Comparison of ENCODE assay signal across 13 cellular contexts in the genomic region with DNA sequence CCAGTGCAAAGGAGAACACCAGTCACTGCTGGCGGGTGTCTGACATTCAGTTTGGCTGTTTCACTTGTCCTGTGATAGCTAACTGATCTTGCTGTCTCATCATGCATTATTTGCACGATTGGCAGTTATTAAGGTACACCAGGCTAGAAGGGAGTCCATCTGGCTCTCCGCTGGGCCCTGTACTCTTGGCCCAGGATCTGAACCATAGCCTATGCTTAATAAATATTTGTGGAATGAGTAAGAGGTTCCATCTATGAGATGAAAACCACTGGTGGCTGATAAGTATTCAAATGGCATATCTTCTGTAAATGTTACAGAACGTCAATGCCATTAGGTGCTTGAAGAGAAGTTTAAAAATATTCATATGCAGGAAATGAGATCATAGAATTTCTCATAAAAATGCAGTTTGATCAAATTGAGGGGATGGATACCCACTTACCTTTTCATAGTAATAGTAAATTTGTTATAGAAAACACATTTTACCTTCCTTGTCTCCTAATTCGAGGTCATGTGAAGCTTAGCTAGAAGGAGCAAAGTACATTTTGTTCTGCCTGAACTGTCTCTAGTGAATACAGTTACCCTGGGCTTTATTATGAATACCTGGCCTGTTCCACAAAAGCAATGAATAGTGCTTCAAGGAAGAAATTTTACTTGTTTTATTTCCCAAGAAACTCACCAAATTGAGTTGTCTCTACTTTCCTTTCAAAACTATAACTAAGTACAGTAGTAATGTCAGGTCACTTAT.
DNase-seq lines count a peak whose midpoint lies in the region; ATAC-seq, FAIRE-seq and TF ChIP-seq lines count a peak whose summit lies in the region.
"Had no signal": no experiment of that assay in that cellular context is flagged by ENCODE, and none has a peak within 500 bp of the region (broad histone marks: within the 10 kb centered on the region; RNA-seq: fewer than 3 reads in every experiment).

No MANE protein-coding gene starts in this region.

- H3K27ac ChIP-seq in breast epithelium: no peak overlapping the region
- no peak overlapping the region for H3K27ac ChIP-seq in HepG2 (ENCODE audit: extremely low read length, insufficient read depth, low read length)

- TF ChIP-seq CTCF in MCF 10A (IDR thresholded peaks at IDR 0.05; ENCODE audit: unreplicated experiment) (no peak), breast epithelium (IDR thresholded peaks at IDR 0.05) (no peak), chondrocyte (IDR thresholded peaks at IDR 0.05) (no peak), HepG2 (CRISPR knock-in tag; IDR thresholded peaks at IDR 0.05) (no peak)

- peak overlapping the region; percentile 38 for H3K4me2 ChIP-seq in HepG2 (ENCODE audit: low read depth, low read length)
- H3K4me2 ChIP-seq: GM23338 had no signal

- WGBS in HepG2 (ENCODE audit: low lambda C conversion rate): 4% methylated on average over 5 of the region's 5 CpGs

- ATAC-seq in HepG2: peak; percentile 92
- no peak for ATAC-seq in GM18502 (IDR thresholded peaks at IDR 0.05; ENCODE audit: poor library complexity, unreplicated experiment)
- no peak for ATAC-seq in HG02970 (IDR thresholded peaks at IDR 0.05; ENCODE audit: low FRiP score, unreplicated experiment)
- ATAC-seq: GM23338 had no signal

- H3K9me3 Mint-ChIP-seq in MCF 10A (ENCODE audit: unreplicated experiment) (no peaks in the 10 kb centered on the region), chondrocyte (ENCODE audit: low read depth) (no peaks in the 10 kb centered on the region)
- H3K9me3 Mint-ChIP-seq in activated naive CD4-positive, alpha-beta T cell treated with anti-CD3 and anti-CD28 coated beads for 36 hours: no peaks in the 10 kb centered on the region
- H3K9me3 Mint-ChIP-seq: GM23338, nephron progenitor cell had no signal

- no peak for TF ChIP-seq RAD21 in HepG2 (CRISPR knock-in tag; IDR thresholded peaks at IDR 0.05)

- H3K27ac Mint-ChIP-seq in MCF 10A (ENCODE audit: low read depth, unreplicated experiment): peak overlapping the region; percentile 82
- peak overlapping the region; percentile 88 for H3K27ac Mint-ChIP-seq in chondrocyte (ENCODE audit: unreplicated experiment)
- no peak overlapping the region for H3K27ac Mint-ChIP-seq in activated naive CD4-positive, alpha-beta T cell treated with anti-CD3 and anti-CD28 coated beads for 36 hours
- H3K27ac Mint-ChIP-seq: GM23338, nephron progenitor cell had no signal

- H3K27me3 Mint-ChIP-seq in MCF 10A (ENCODE audit: insufficient read depth, unreplicated experiment): no peaks in the 10 kb centered on the region
- H3K27me3 Mint-ChIP-seq in chondrocyte (ENCODE audit: low read depth): no peaks in the 10 kb centered on the region
- H3K27me3 Mint-ChIP-seq in activated naive CD4-positive, alpha-beta T cell treated with anti-CD3 and anti-CD28 coated beads for 36 hours (ENCODE audit: low read depth): peaks cover 9% of the 10 kb centered on the region

- H3K4me1 ChIP-seq in breast epithelium (no peaks in the 10 kb centered on the region), HepG2 (ENCODE audit: insufficient read depth, low read length) (peaks cover 26% of the 10 kb centered on the region)

- H3K79me2 ChIP-seq in HepG2 (ENCODE audit: insufficient read depth, low read length): no peaks in the 10 kb centered on the region

- CTCF ChIA-PET in MCF 10A (lab: Yijun Ruan, JAX): interaction anchor here (1.2 kb wide), 1 partner anchor 31 kb away, joined by 5 read pairs; no protein-coding TSS in a partner anchor
- CTCF ChIA-PET in HepG2 (lab: Yijun Ruan, JAX; ENCODE audit: low intra/inter-chr PET ratio, low total read pairs): no interaction called here
- CTCF ChIA-PET in activated naive CD4-positive, alpha-beta T cell treated with anti-CD3 and anti-CD28 coated beads for 36 hours (lab: Charles Lee): no interaction called here

- DNase-seq in MCF 10A (ENCODE audit: unreplicated experiment) (peak; percentile 25), breast epithelium (ENCODE audit: low spot score in 2 of 2) (no peak), chondrocyte (ENCODE audit: low spot score) (no peak), HepG2 (ENCODE audit: low spot score) (peak; percentile 80), D341Med (ENCODE audit: low spot score) (no peak)
- DNase-seq in activated naive CD4-positive, alpha-beta T cell treated with anti-CD3 and anti-CD28 coated beads for 36 hours: no peak
- DNase-seq: 8988T; activated effector memory CD4-positive, alpha-beta T cell treated with Interleukin-2 at 50 U/mL for 16 hours; nephron progenitor cell had no signal

- no TSS peak for BruUV-seq in MCF 10A (replicated peaks; lab: Mats Ljungman, UMichigan)
- BruUV-seq in HepG2 (replicated peaks; lab: Mats Ljungman, UMichigan): no TSS peak

- TF ChIP-seq EP300 in HepG2 (IDR thresholded peaks at IDR 0.05; ENCODE audit: low read depth in 2 of 2, low read length in 2 of 2) (no peak), HepG2 (CRISPR knock-in tag; IDR thresholded peaks at IDR 0.05; ENCODE audit: borderline replicate concordance) (no peak)

- H3K4me1 Mint-ChIP-seq in MCF 10A (ENCODE audit: insufficient read depth, unreplicated experiment) (peaks cover 31% of the 10 kb centered on the region), chondrocyte (ENCODE audit: low read depth) (peaks cover 84% of the 10 kb centered on the region)
- H3K4me1 Mint-ChIP-seq in activated naive CD4-positive, alpha-beta T cell treated with anti-CD3 and anti-CD28 coated beads for 36 hours (ENCODE audit: low read depth): no peaks in the 10 kb centered on the region

- H3K9me3 ChIP-seq in breast epithelium (no peaks in the 10 kb centered on the region), HepG2 (ENCODE audit: low read length) (no peaks in the 10 kb centered on the region)

- no peak for FAIRE-seq in HepG2 (lab: Jason Lieb, UNC)
- FAIRE-seq: TTC549 had no signal

- H3K4me3 ChIP-seq in breast epithelium: no peak overlapping the region
- H3K4me3 ChIP-seq in HepG2 (replicated peaks in 1 of 3; ENCODE audit: insufficient read depth in 1 of 3, low read depth in 2 of 3, low read length in 3 of 3): no peak overlapping the region; a peak in 1 of 6 replicates
- H3K4me3 ChIP-seq: GM23338 had no signal

- TF ChIP-seq POLR2A in breast epithelium (IDR thresholded peaks at IDR 0.05): no peak
- no peak for TF ChIP-seq POLR2A in HepG2 (IDR thresholded peaks at IDR 0.05; ENCODE audit: insufficient read depth in 1 of 2, low read depth in 2 of 2, low read length in 2 of 2)

- H3K36me3 ChIP-seq in breast epithelium: no peaks in the 10 kb centered on the region
- H3K36me3 ChIP-seq in HepG2 (replicated peaks in 1 of 2; ENCODE audit: control insufficient read depth in 1 of 2, insufficient read depth in 2 of 2, low read length in 2 of 2): no peaks in the 10 kb centered on the region

- H3K4me3 Mint-ChIP-seq in MCF 10A (ENCODE audit: unreplicated experiment) (peak overlapping the region; percentile 39), chondrocyte (ENCODE audit: unreplicated experiment) (no peak overlapping the region)
- no peak overlapping the region for H3K4me3 Mint-ChIP-seq in activated naive CD4-positive, alpha-beta T cell treated with anti-CD3 and anti-CD28 coated beads for 36 hours
- H3K4me3 Mint-ChIP-seq: GM23338, nephron progenitor cell had no signal

- in situ Hi-C loops in HepG2 (cut with HindIII; ENCODE audit: extremely low pct_ligation_motif_present, low pct_unique_long_range_greater_than_20kb): no loop called here

- no peaks in the 10 kb centered on the region for H3K27me3 ChIP-seq in breast epithelium
- H3K27me3 ChIP-seq in HepG2 (ENCODE audit: control insufficient read depth in 1 of 2, insufficient read depth in 2 of 2, low read length in 2 of 2): no peaks in the 10 kb centered on the region

- H3K9ac ChIP-seq in HepG2 (ENCODE audit: insufficient read depth, low read depth, low read length): no peak overlapping the region

- intact Hi-C loops in MCF 10A (cut with micrococcal nuclease): no loop called here
- intact Hi-C loops in breast epithelium (cut with DNase I; ENCODE audit: low total_unique reads): no loop called here
- intact Hi-C loops in HepG2 (cut with micrococcal nuclease; ENCODE audit: unreplicated experiment): loop anchor here (10.0 kb wide), 1 partner anchor 62 kb away; no protein-coding TSS in a partner anchor
- intact Hi-C loops in activated naive CD4-positive, alpha-beta T cell treated with anti-CD3 and anti-CD28 coated beads for 36 hours (cut with micrococcal nuclease): no loop called here

- no peak overlapping the region for H2AFZ ChIP-seq in HepG2 (ENCODE audit: low read length)
- H2AFZ ChIP-seq: GM23338 had no signal

- no peaks in the 10 kb centered on the region for H3K36me3 Mint-ChIP-seq in MCF 10A (ENCODE audit: insufficient read depth, unreplicated experiment)
- H3K36me3 Mint-ChIP-seq in chondrocyte (ENCODE audit: low read depth): peaks cover 10% of the 10 kb centered on the region
- no peaks in the 10 kb centered on the region for H3K36me3 Mint-ChIP-seq in activated naive CD4-positive, alpha-beta T cell treated with anti-CD3 and anti-CD28 coated beads for 36 hours (ENCODE audit: low read depth)

- no peaks in the 10 kb centered on the region for H4K20me1 ChIP-seq in HepG2 (ENCODE audit: insufficient read depth, low read length)

- POLR2A ChIA-PET in MCF 10A (lab: Yijun Ruan, JAX) (interaction anchor here (0.8 to 2.3 kb wide), 3 partner anchors 30 to 36 kb away, joined by 3 to 9 read pairs (median 3); no protein-coding TSS in a partner anchor), HepG2 (lab: Yijun Ruan, JAX) (no interaction called here)

TF ChIP-seq in HepG2, 621 proteins besides CTCF, POLR2A, EP300 and RAD21 (continues in another document):
- no peak for TF ChIP-seq ZBTB25 (CRISPR knock-in tag; IDR thresholded peaks at IDR 0.05)
- 0 out of 2 replicates have a peak, but pooled peaks have one; percentile 57 for TF ChIP-seq FOSL1 (CRISPR knock-in tag; IDR thresholded peaks at IDR 0.05; ENCODE audit: borderline replicate concordance)

Comparison
In these comparisons a context has a peak if more than half of its experiments do, and no peak if none do; other contexts are left out.
1. DNase-seq: peak in MCF 10A (single experiment) and HepG2 (single experiment); none in breast epithelium (0 of 2), chondrocyte (single experiment), activated naive CD4-positive, alpha-beta T cell treated with anti-CD3 and anti-CD28 coated beads for 36 hours (single experiment) and D341Med (single experiment).